Comparison of ENCODE assay signal across 8 cellular contexts in genomic region chr9:71249729-71250317, GRCh38.
DNase-seq lines count a peak whose midpoint lies in the region; ATAC-seq and TF ChIP-seq lines count a peak whose summit lies in the region.

No MANE protein-coding gene starts in this region.

- no peak overlapping the region for H3K23ac ChIP-seq in mesenchymal stem cell (ENCODE audit: low read length in 2 of 2)

- intact Hi-C loops in dorsolateral prefrontal cortex (cut with DNase I): loop anchor here (5.0 kb wide), 3 partner anchors 323 to 613 kb away; no protein-coding TSS in a partner anchor

- ATAC-seq in GM19351 (IDR thresholded peaks at IDR 0.05; ENCODE audit: unreplicated experiment) (peak; percentile 96), HG03442 (IDR thresholded peaks at IDR 0.05; ENCODE audit: unreplicated experiment) (peak; percentile 78)

- H3K4me1 ChIP-seq in mesenchymal stem cell (ENCODE audit: control insufficient read depth, insufficient read depth, low read depth, low read length): no peaks in the 10 kb centered on the region

- no peak overlapping the region for H2BK120ac ChIP-seq in mesenchymal stem cell (ENCODE audit: low read depth, low read length)

- no peak overlapping the region for H2BK12ac ChIP-seq in mesenchymal stem cell (ENCODE audit: low read length in 2 of 2)

- TF ChIP-seq CTCF in dorsolateral prefrontal cortex (IDR thresholded peaks at IDR 0.05 in 54 of 56, conservative IDR thresholded peaks at IDR 0.05 in 2 of 56; ENCODE audit: low read depth in 1 of 56, partially characterized antibody in 56 of 56): peak; percentile 71 to 94 (median 86)

- H3K4me2 ChIP-seq in mesenchymal stem cell (ENCODE audit: low read length, poor library complexity, severe bottlenecking): no peak overlapping the region

- H4K91ac ChIP-seq in mesenchymal stem cell (ENCODE audit: low read length): no peak overlapping the region

- H2AFZ ChIP-seq in mesenchymal stem cell (ENCODE audit: low read depth, low read length): no peak overlapping the region

- no peaks in the 10 kb centered on the region for H3K9me3 ChIP-seq in mesenchymal stem cell (ENCODE audit: control insufficient read depth, low read length)

- H3K27ac ChIP-seq in dorsolateral prefrontal cortex (peak overlapping the region in 2 of 59 donors; percentile 19 to 55), mesenchymal stem cell (ENCODE audit: low read length, poor library complexity, severe bottlenecking) (no peak overlapping the region)

- H3K14ac ChIP-seq in mesenchymal stem cell (ENCODE audit: low read length in 2 of 2): no peak overlapping the region

- H3K27me3 ChIP-seq in dorsolateral prefrontal cortex (peaks cover 0 to 6% (median 0%) of the 10 kb centered on the region in 45 donors), mesenchymal stem cell (ENCODE audit: control insufficient read depth in 1 of 2, insufficient read depth in 1 of 2, low read length in 2 of 2) (no peaks in the 10 kb centered on the region)

- H3K18ac ChIP-seq in mesenchymal stem cell (ENCODE audit: low read depth in 1 of 2, low read length in 2 of 2): no peak overlapping the region

- H2BK5ac ChIP-seq in mesenchymal stem cell (ENCODE audit: low read depth, low read length, poor library complexity, severe bottlenecking): no peak overlapping the region

- 11% methylated on average over 4 of the region's 5 CpGs for WGBS in mesenchymal stem cell

- peak overlapping the region in 27 of 59 donors; percentile 2 to 50 (median 25) for H3K4me3 ChIP-seq in dorsolateral prefrontal cortex
- no peak overlapping the region for H3K4me3 ChIP-seq in mesenchymal stem cell (ENCODE audit: insufficient read depth in 1 of 2, low read depth in 1 of 2, low read length in 2 of 2)

- no peaks in the 10 kb centered on the region for H3K79me1 ChIP-seq in mesenchymal stem cell (replicated peaks; ENCODE audit: low read length, poor library complexity, severe bottlenecking)

- peak overlapping the region; percentile 31 for H3K9ac ChIP-seq in mesenchymal stem cell (ENCODE audit: low read length)

- no peaks in the 10 kb centered on the region for H3K36me3 ChIP-seq in mesenchymal stem cell (ENCODE audit: control insufficient read depth in 1 of 2, insufficient read depth in 2 of 2, low read depth in 1 of 2, low read length in 2 of 2)

- no peak overlapping the region for H4K8ac ChIP-seq in mesenchymal stem cell (ENCODE audit: low read length)

- H2AK5ac ChIP-seq in mesenchymal stem cell (ENCODE audit: low read length, severe bottlenecking): no peak overlapping the region

- H2BK15ac ChIP-seq in mesenchymal stem cell (ENCODE audit: low read depth, poor library complexity, severe bottlenecking): no peak overlapping the region

- in situ Hi-C loops in Caki2 (cut with HindIII; ENCODE audit: low pct_unique_long_range_greater_than_20kb, low sequenced_read_pairs): no loop called here

- H3K4ac ChIP-seq in mesenchymal stem cell (ENCODE audit: low read depth in 1 of 2, low read length in 2 of 2): no peak overlapping the region

- DNase-seq in Caki2 (ENCODE audit: low read depth) (peak; percentile 31), OCI-M1 (lab: John Stamatoyannopoulos, UW) (peak; percentile 87), dorsolateral prefrontal cortex (peak in 2 of 10 donors; percentile 19 to 50), mesenchymal stem cell (peak; percentile 65), GF-D8 (lab: John Stamatoyannopoulos, UW) (no peak)
- DNase-seq in activated naive CD4-positive, alpha-beta T cell treated with Interleukin-2 at 50 U/mL for 16 hours: no peak

Comparison
In these comparisons a context has a peak if more than half of its experiments do, and no peak if none do; other contexts are left out.
1. DNase-seq: peak in Caki2 (single experiment), OCI-M1 (single experiment) and mesenchymal stem cell (single experiment); none in activated naive CD4-positive, alpha-beta T cell treated with Interleukin-2 at 50 U/mL for 16 hours (single experiment) and GF-D8 (single experiment).